7 cellular contexts compared by ENCODE assay signal in genomic region chr7:155590215-155591023, GRCh38. TPM values are rescaled to one million over a fixed set of nuclear protein-coding genes. Genes with fewer than 3 reads are reported as not detected.
DNase-seq lines count a peak whose midpoint lies in the region; ATAC-seq and TF ChIP-seq lines count a peak whose summit lies in the region.

No MANE protein-coding gene starts in this region.

- TF ChIP-seq CTCF in HFFc6 (IDR thresholded peaks at IDR 0.05) = no peak
- TF ChIP-seq CTCF in neural cell (IDR thresholded peaks at IDR 0.05; ENCODE audit: poor library complexity, severe bottlenecking) = no peak

- H3K4me3 Mint-ChIP-seq in HFFc6 = no peak overlapping the region
- H3K4me3 Mint-ChIP-seq in central memory CD8-positive, alpha-beta T cell = no peak overlapping the region

- H3K27me3 ChIP-seq in neural cell (ENCODE audit: insufficient read depth, low read depth, low read length) = no peaks in the 10 kb centered on the region

- peaks cover 27% of the 10 kb centered on the region for H3K27me3 Mint-ChIP-seq in HFFc6 (ENCODE audit: insufficient read depth)
- peaks cover 66% of the 10 kb centered on the region for H3K27me3 Mint-ChIP-seq in central memory CD8-positive, alpha-beta T cell

- no peaks in the 10 kb centered on the region for H4K20me1 ChIP-seq in neural cell (ENCODE audit: insufficient read depth)

- H3K79me2 ChIP-seq in neural cell (replicated peaks; ENCODE audit: insufficient read depth, low read length) = no peaks in the 10 kb centered on the region

- ATAC-seq in central memory CD8-positive, alpha-beta T cell (replicated peaks; ENCODE audit: extremely low read depth, poor library complexity, severe bottlenecking) = peak; percentile 40
- no peak for ATAC-seq in HG03095 (IDR thresholded peaks at IDR 0.05; ENCODE audit: unreplicated experiment)

- H3K9me2 ChIP-seq in neural cell (ENCODE audit: insufficient read depth, low read length) = no peaks in the 10 kb centered on the region

- H3K9ac ChIP-seq in neural cell (ENCODE audit: low read length) = no peak overlapping the region

- no peaks in the 10 kb centered on the region for H3K36me3 ChIP-seq in neural cell (ENCODE audit: insufficient read depth, low read length)

- no peak for TF ChIP-seq RAD21 in neural cell (conservative IDR thresholded peaks at IDR 0.05)

- H3F3A ChIP-seq in neural cell (ENCODE audit: insufficient read depth, low read length, poor library complexity, severe bottlenecking) = no peaks in the 10 kb centered on the region

- TF ChIP-seq EP300 in neural cell (conservative IDR thresholded peaks at IDR 0.05; ENCODE audit: poor library complexity, severe bottlenecking) = no peak

- no peaks in the 10 kb centered on the region for H3K36me3 Mint-ChIP-seq in HFFc6 (ENCODE audit: low read depth)
- no peaks in the 10 kb centered on the region for H3K36me3 Mint-ChIP-seq in central memory CD8-positive, alpha-beta T cell (ENCODE audit: insufficient read depth)

- H3K4me2 ChIP-seq in neural cell (ENCODE audit: low read length) = no peak overlapping the region

- DNase-seq in HFFc6 (peak; percentile 52), NCI-H2196 (lab: John Stamatoyannopoulos, UW; ENCODE audit: unreplicated experiment) (peak; percentile 82), NCI-H1105 treated with DMSO at 0.1 percent for 48 hours (lab: John Stamatoyannopoulos, UW) (no peak), dedifferentiated amniotic fluid mesenchymal stem cell (ENCODE audit: extremely low spot score) (no peak)
- no peak for DNase-seq in central memory CD8-positive, alpha-beta T cell (ENCODE audit: low spot score in 2 of 2)

- no peaks in the 10 kb centered on the region for H3K9me3 ChIP-seq in neural cell (ENCODE audit: low read length)

- peak overlapping the region; percentile 10 for H3K27ac ChIP-seq in neural cell (ENCODE audit: low read length)

- no peaks in the 10 kb centered on the region for H3K9me3 Mint-ChIP-seq in HFFc6
- no peaks in the 10 kb centered on the region for H3K9me3 Mint-ChIP-seq in central memory CD8-positive, alpha-beta T cell

- no peak overlapping the region for H2AFZ ChIP-seq in neural cell (ENCODE audit: low read depth, low read length)

- H3K27ac Mint-ChIP-seq in HFFc6 = no peak overlapping the region
- H3K27ac Mint-ChIP-seq in central memory CD8-positive, alpha-beta T cell (ENCODE audit: low read depth) = no peak overlapping the region

- H3K4me1 Mint-ChIP-seq in HFFc6 (ENCODE audit: low read depth) = peaks cover 10% of the 10 kb centered on the region
- H3K4me1 Mint-ChIP-seq in central memory CD8-positive, alpha-beta T cell = no peaks in the 10 kb centered on the region

- H3K4me3 ChIP-seq in neural cell (ENCODE audit: low read length) = no peak overlapping the region

TF ChIP-seq in neural cell, 6 proteins besides CTCF, POLR2A, EP300 and RAD21:
- TF ChIP-seq SMC3 (conservative IDR thresholded peaks at IDR 0.05; ENCODE audit: poor library complexity) = no peak
- TF ChIP-seq POLR2AphosphoS5 (IDR thresholded peaks at IDR 0.05) = no peak
- TF ChIP-seq REST (IDR thresholded peaks at IDR 0.05; ENCODE audit: borderline replicate concordance) = no peak
- no peak for TF ChIP-seq MXI1 (conservative IDR thresholded peaks at IDR 0.05; ENCODE audit: poor library complexity, severe bottlenecking)
- no peak for TF ChIP-seq TAF1 (IDR thresholded peaks at IDR 0.05; ENCODE audit: low read depth)
- TF ChIP-seq EZH2 (IDR thresholded peaks at IDR 0.05; ENCODE audit: borderline replicate concordance, insufficient read depth, low read length, poor library complexity, severe bottlenecking) = no peak

RNA-seq across cellular contexts. Expression of gene CNPY1, which starts 44.1 kb away (rescaled TPM):
- not detected for total RNA-seq in HFFc6 (2021; fragmentation: NEBNext Ultra II Directional; extraction: Animal tissue kit (Norgen Biotek cat#: 25700))
- polyA plus RNA-seq in neural cell = 0.36 and 4.2 TPM in 2 replicates
- polyA minus RNA-seq in neural cell = 1.0 TPM in 1 of 2 replicates, not detected in the other

RNA-seq across cellular contexts. Expression of gene RBM33, which starts 54.0 kb away (rescaled TPM):
- 10 to 100 TPM; 31.5 to 38.9 (median 34.5) TPM for total RNA-seq in HFFc6 (2021; fragmentation: NEBNext Ultra II Directional; extraction: Animal tissue kit (Norgen Biotek cat#: 25700))
- 53.2 and 53.9 TPM in 2 replicates for polyA plus RNA-seq in neural cell
- polyA minus RNA-seq in neural cell = 62.8 and 88.3 TPM in 2 replicates

Comparison
In these comparisons a context has a peak if more than half of its experiments do, and no peak if none do; other contexts are left out.
1. DNase-seq: peak in HFFc6 (single experiment) and NCI-H2196 (single experiment); none in central memory CD8-positive, alpha-beta T cell (0 of 2), NCI-H1105 treated with DMSO at 0.1 percent for 48 hours (single experiment) and dedifferentiated amniotic fluid mesenchymal stem cell (single experiment).